ENCODE assay signal across 11 cellular contexts in the genomic region with DNA sequence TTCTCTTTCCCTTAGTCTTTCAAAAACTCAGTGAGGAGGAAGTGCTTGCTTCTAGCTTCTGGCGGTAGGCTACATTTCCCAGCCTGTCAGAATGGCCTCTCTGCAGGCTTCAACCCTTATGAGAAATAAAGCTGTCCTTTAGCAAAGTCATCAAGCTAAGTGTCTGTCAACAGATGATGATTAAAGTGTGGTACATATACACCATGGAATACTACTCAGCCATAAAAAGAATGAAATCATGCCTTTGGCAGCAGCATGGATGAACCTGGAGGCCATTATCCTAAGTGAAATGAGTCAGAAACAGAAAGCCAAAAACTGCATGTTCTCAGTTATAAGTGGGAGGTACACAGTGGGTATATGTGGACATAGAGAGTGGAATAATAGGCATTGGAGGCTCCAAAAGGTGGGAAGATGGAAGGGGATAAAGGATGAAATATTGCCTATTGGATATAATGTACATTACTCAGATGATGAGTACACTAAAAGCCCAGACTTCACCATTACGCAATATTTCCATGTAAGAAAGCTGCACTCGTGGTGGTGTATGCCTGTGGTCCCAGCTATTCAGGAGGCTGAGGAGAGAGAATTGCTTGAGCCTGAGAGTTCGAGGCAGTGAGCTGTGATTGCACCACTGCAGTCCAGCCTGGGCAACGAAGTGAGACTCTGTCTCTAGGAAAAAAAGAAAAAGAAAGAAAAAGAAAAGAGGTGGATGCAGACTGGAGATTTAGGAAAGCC. TPM values are rescaled to one million over a fixed set of nuclear protein-coding genes. Genes with fewer than 3 reads are reported as not detected.
DNase-seq lines count a peak whose midpoint lies in the region; ATAC-seq and TF ChIP-seq lines count a peak whose summit lies in the region.
"Had no signal": no experiment of that assay in that cellular context is flagged by ENCODE, and none has a peak within 500 bp of the region (broad histone marks: within the 10 kb centered on the region; RNA-seq: fewer than 3 reads in every experiment).

No MANE protein-coding gene starts in this region.

- no peak overlapping the region for H3K4me3 Mint-ChIP-seq in stimulated activated memory B cell treated with anti-CD40 and anti-IgM and Interleukin-4, amounts not matched to agents 10 μg/mL and 1 μg/mL and 100 μg/mL, for 72 hours

- H3K27me3 Mint-ChIP-seq in stimulated activated memory B cell treated with anti-CD40 and anti-IgM and Interleukin-4, amounts not matched to agents 10 μg/mL and 1 μg/mL and 100 μg/mL, for 72 hours, result peaks cover 6% of the 10 kb centered on the region

- intact Hi-C loops in left ventricle myocardium superior (cut with micrococcal nuclease), result no loop called here

- no peak for TF ChIP-seq CTCF in HEK293 (tag by site-specific recombination; IDR thresholded peaks at IDR 0.05)

- peaks cover 5% of the 10 kb centered on the region for H3K9me3 Mint-ChIP-seq in stimulated activated memory B cell treated with anti-CD40 and anti-IgM and Interleukin-4, amounts not matched to agents 10 μg/mL and 1 μg/mL and 100 μg/mL, for 72 hours

- POLR2A ChIA-PET in HEK293 (lab: Yijun Ruan, JAX), result no interaction called here

- H3K36me3 ChIP-seq in HEK293 (ENCODE audit: control insufficient read depth in 2 of 2, insufficient read depth in 1 of 2, low read length in 2 of 2), result no peaks in the 10 kb centered on the region

- H3K9me3 ChIP-seq in HEK293 (ENCODE audit: control insufficient read depth, insufficient read depth, low read depth, low read length), result no peaks in the 10 kb centered on the region

- peaks cover 6% of the 10 kb centered on the region for H3K4me1 ChIP-seq in HEK293 (ENCODE audit: control insufficient read depth, insufficient read depth, low read length)

- no peak overlapping the region for H3K4me3 ChIP-seq in HEK293 (ENCODE audit: low read depth, low read length)

- ATAC-seq in esophagus mucosa, result peak; percentile 54
- no peak for ATAC-seq in stimulated activated memory B cell treated with anti-CD40 and anti-IgM and Interleukin-4, amounts not matched to agents 10 μg/mL and 1 μg/mL and 100 μg/mL, for 72 hours
- no peak for ATAC-seq in left ventricle myocardium superior

- CTCF ChIA-PET in HEK293 (lab: Yijun Ruan, JAX), result interaction anchor here (0.6 to 0.9 kb wide), 2 partner anchors 7 to 9 kb away, joined by 3 to 10 read pairs; no protein-coding TSS in a partner anchor

- no peaks in the 10 kb centered on the region for H3K36me3 Mint-ChIP-seq in stimulated activated memory B cell treated with anti-CD40 and anti-IgM and Interleukin-4, amounts not matched to agents 10 μg/mL and 1 μg/mL and 100 μg/mL, for 72 hours

- peak; percentile 5 for DNase-seq in SIG-M5 (lab: John Stamatoyannopoulos, UW)
- peak; percentile 74 for DNase-seq in renal cortical epithelial cell (ENCODE audit: low read depth)
- DNase-seq in dermis blood vessel endothelial cell, result no peak
- DNase-seq in left ventricle myocardium superior, result no peak
- DNase-seq: activated naive CD4-positive, alpha-beta T cell treated with Interleukin-2 at 50 U/mL for 16 hours; stimulated activated CD4-positive, alpha-beta T cell treated with anti-CD3 and anti-CD28 coated beads, Interleukin-4, amount 100 ng/mL, for 24 hours; T-helper 2 cell had no signal

- H3K27ac ChIP-seq in HEK293 (ENCODE audit: extremely low read depth, low read depth, low read length), result no peak overlapping the region
- H3K27ac ChIP-seq: parathyroid adenoma had no signal

- H3K4me1 Mint-ChIP-seq in stimulated activated memory B cell treated with anti-CD40 and anti-IgM and Interleukin-4, amounts not matched to agents 10 μg/mL and 1 μg/mL and 100 μg/mL, for 72 hours, result peaks cover 3% of the 10 kb centered on the region

- no peak overlapping the region for H3K27ac Mint-ChIP-seq in stimulated activated memory B cell treated with anti-CD40 and anti-IgM and Interleukin-4, amounts not matched to agents 10 μg/mL and 1 μg/mL and 100 μg/mL, for 72 hours

TF ChIP-seq in HEK293, 187 proteins besides CTCF, POLR2A, EP300 and RAD21:
- peak; percentile 30; the same call in 1 of the 2 replicates for TF ChIP-seq ZFHX2 (tag by site-specific recombination; conservative IDR thresholded peaks at IDR 0.05)
- TF ChIP-seq ZNF138 (tag by site-specific recombination; IDR thresholded peaks at IDR 0.05; ENCODE audit: borderline replicate concordance), result no peak
- no peak for TF ChIP-seq ZNF639 (tag by site-specific recombination; IDR thresholded peaks at IDR 0.05)
- TF ChIP-seq, protein P1, sequence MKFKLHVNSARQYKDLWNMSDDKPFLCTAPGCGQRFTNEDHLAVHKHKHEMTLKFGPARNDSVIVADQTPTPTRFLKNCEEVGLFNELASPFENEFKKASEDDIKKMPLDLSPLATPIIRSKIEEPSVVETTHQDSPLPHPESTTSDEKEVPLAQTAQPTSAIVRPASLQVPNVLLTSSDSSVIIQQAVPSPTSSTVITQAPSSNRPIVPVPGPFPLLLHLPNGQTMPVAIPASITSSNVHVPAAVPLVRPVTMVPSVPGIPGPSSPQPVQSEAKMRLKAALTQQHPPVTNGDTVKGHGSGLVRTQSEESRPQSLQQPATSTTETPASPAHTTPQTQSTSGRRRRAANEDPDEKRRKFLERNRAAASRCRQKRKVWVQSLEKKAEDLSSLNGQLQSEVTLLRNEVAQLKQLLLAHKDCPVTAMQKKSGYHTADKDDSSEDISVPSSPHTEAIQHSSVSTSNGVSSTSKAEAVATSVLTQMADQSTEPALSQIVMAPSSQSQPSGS (tag by site-specific recombination; IDR thresholded peaks at IDR 0.05; ENCODE audit: low read depth), result no peak
- 0 out of 2 replicates have a peak, but pooled peaks have one; percentile 41 for TF ChIP-seq ZNF549 (tag by site-specific recombination; IDR thresholded peaks at IDR 0.05)
- TF ChIP-seq ZNF596 (tag by site-specific recombination; IDR thresholded peaks at IDR 0.05), result no peak
- TF ChIP-seq ZNF146 (tag by site-specific recombination; IDR thresholded peaks at IDR 0.05), result peak; percentile 57

RNA-seq across cellular contexts. Expression of gene TRIM2, which starts 7.9 kb away (rescaled TPM):
- 9.0 TPM for total RNA-seq in esophagus mucosa
- total RNA-seq in renal cortical epithelial cell, result 110 and 181 TPM in 2 replicates
- 8.6 and 12.6 TPM in 2 replicates for total RNA-seq in dermis blood vessel endothelial cell
- 18.6 TPM for total RNA-seq in left ventricle myocardium superior

Comparison
In these comparisons a context has a peak if more than half of its experiments do, and no peak if none do; other contexts are left out.
1. DNase-seq: peak in SIG-M5 (single experiment) and renal cortical epithelial cell (single experiment); none in dermis blood vessel endothelial cell (single experiment) and left ventricle myocardium superior (single experiment).